8 cellular contexts compared by ENCODE assay signal in genomic region chr12:106774808-106775524, GRCh38. TPM values are rescaled to one million over a fixed set of nuclear protein-coding genes. Genes with fewer than 3 reads are reported as not detected.
DNase-seq lines count a peak whose midpoint lies in the region; ATAC-seq and TF ChIP-seq lines count a peak whose summit lies in the region.

No MANE protein-coding gene starts in this region.

- peaks cover 49% of the 10 kb centered on the region for H3K79me2 ChIP-seq in hepatocyte

- no peaks in the 10 kb centered on the region for H3K36me3 ChIP-seq in hepatocyte (replicated peaks; ENCODE audit: insufficient read depth, low read depth)

- 9% methylated on average over 20 of the region's 29 CpGs for WGBS in hepatocyte (ENCODE audit: low lambda C conversion rate, missing lambda C conversion rate)

- peak; percentile 12 for ATAC-seq in HG03280 (IDR thresholded peaks at IDR 0.05; ENCODE audit: unreplicated experiment)
- ATAC-seq in HG03139 (IDR thresholded peaks at IDR 0.05; ENCODE audit: unreplicated experiment), result no peak

- no peaks in the 10 kb centered on the region for H4K20me1 ChIP-seq in hepatocyte (ENCODE audit: insufficient read depth, poor library complexity, severe bottlenecking)

- H3K4me2 ChIP-seq in hepatocyte, result peak overlapping the region; percentile 83

- peak overlapping the region; percentile 62 for H3K4me3 ChIP-seq in hepatocyte

- no peaks in the 10 kb centered on the region for H3K9me2 ChIP-seq in hepatocyte (replicated peaks; ENCODE audit: insufficient read depth)

- peak overlapping the region; percentile 97 for H3K27ac ChIP-seq in hepatocyte

- H3K4me3 Mint-ChIP-seq in activated T-cell treated with anti-CD3 and anti-CD28 coated beads, Interleukin-2, amount 50 U/mL, for 24 hours, result peak overlapping the region; percentile 89
- peak overlapping the region; percentile 100 for H3K4me3 Mint-ChIP-seq in activated T-helper 1 cell treated with anti-CD3 and anti-CD28 coated beads, Interleukin-12 subunit alpha, Interleukin-12 subunit beta, Interleukin-2, Interleukin-4 antibody, amounts not matched to agents 30 ng/mL and 10 ng/mL and 1 ng/mL, durations not matched to agents 14 hours and 24 hours and 36 hours

- no peak for TF ChIP-seq CTCF in hepatocyte (IDR thresholded peaks at IDR 0.05; ENCODE audit: poor library complexity)

- no peaks in the 10 kb centered on the region for H3K27me3 Mint-ChIP-seq in activated T-cell treated with anti-CD3 and anti-CD28 coated beads, Interleukin-2, amount 50 U/mL, for 24 hours
- no peaks in the 10 kb centered on the region for H3K27me3 Mint-ChIP-seq in activated T-helper 1 cell treated with anti-CD3 and anti-CD28 coated beads, Interleukin-12 subunit alpha, Interleukin-12 subunit beta, Interleukin-2, Interleukin-4 antibody, amounts not matched to agents 30 ng/mL and 10 ng/mL and 1 ng/mL, durations not matched to agents 14 hours and 24 hours and 36 hours (ENCODE audit: insufficient read depth)

- no peaks in the 10 kb centered on the region for H3K9me3 Mint-ChIP-seq in activated T-cell treated with anti-CD3 and anti-CD28 coated beads, Interleukin-2, amount 50 U/mL, for 24 hours
- H3K9me3 Mint-ChIP-seq in activated T-helper 1 cell treated with anti-CD3 and anti-CD28 coated beads, Interleukin-12 subunit alpha, Interleukin-12 subunit beta, Interleukin-2, Interleukin-4 antibody, amounts not matched to agents 30 ng/mL and 10 ng/mL and 1 ng/mL, durations not matched to agents 14 hours and 24 hours and 36 hours, result no peaks in the 10 kb centered on the region

- peak overlapping the region; percentile 99 for H3K27ac Mint-ChIP-seq in activated T-cell treated with anti-CD3 and anti-CD28 coated beads, Interleukin-2, amount 50 U/mL, for 24 hours
- peak overlapping the region; percentile 98 for H3K27ac Mint-ChIP-seq in activated T-helper 1 cell treated with anti-CD3 and anti-CD28 coated beads, Interleukin-12 subunit alpha, Interleukin-12 subunit beta, Interleukin-2, Interleukin-4 antibody, amounts not matched to agents 30 ng/mL and 10 ng/mL and 1 ng/mL, durations not matched to agents 14 hours and 24 hours and 36 hours

- H3K4me1 ChIP-seq in hepatocyte (ENCODE audit: insufficient read depth), result no peaks in the 10 kb centered on the region

- H3K36me3 Mint-ChIP-seq in activated T-cell treated with anti-CD3 and anti-CD28 coated beads, Interleukin-2, amount 50 U/mL, for 24 hours (ENCODE audit: low read depth), result peaks cover 32% of the 10 kb centered on the region
- H3K36me3 Mint-ChIP-seq in activated T-helper 1 cell treated with anti-CD3 and anti-CD28 coated beads, Interleukin-12 subunit alpha, Interleukin-12 subunit beta, Interleukin-2, Interleukin-4 antibody, amounts not matched to agents 30 ng/mL and 10 ng/mL and 1 ng/mL, durations not matched to agents 14 hours and 24 hours and 36 hours (ENCODE audit: low read depth), result peaks cover 11% of the 10 kb centered on the region

- peak; percentile 63 for DNase-seq in activated T-cell treated with anti-CD3 and anti-CD28 coated beads, Interleukin-2, amount 50 U/mL, for 24 hours
- DNase-seq in activated T-cell treated with anti-CD3 and anti-CD28 coated beads for 4 hours, result no peak
- peak; percentile 12 for DNase-seq in activated T-helper 1 cell treated with anti-CD3 and anti-CD28 coated beads, Interleukin-12 subunit alpha, Interleukin-12 subunit beta, Interleukin-2, Interleukin-4 antibody, amounts not matched to agents 30 ng/mL and 10 ng/mL and 1 ng/mL, durations not matched to agents 14 hours and 24 hours and 36 hours (ENCODE audit: low spot score)
- DNase-seq in hepatocyte (ENCODE audit: low spot score), result peak; percentile 12
- DNase-seq in stimulated activated CD8-positive, alpha-beta memory T cell treated with anti-CD3 and anti-CD28 coated beads, Interleukin-4, amount 100 ng/mL, for 48 hours, result peak; percentile 47
- no peak for DNase-seq in NCI-H524 treated with DMSO at 0.1 percent for 48 hours (lab: John Stamatoyannopoulos, UW)

- peaks cover 44% of the 10 kb centered on the region for H3K4me1 Mint-ChIP-seq in activated T-cell treated with anti-CD3 and anti-CD28 coated beads, Interleukin-2, amount 50 U/mL, for 24 hours (ENCODE audit: low read depth)
- peaks cover 37% of the 10 kb centered on the region for H3K4me1 Mint-ChIP-seq in activated T-helper 1 cell treated with anti-CD3 and anti-CD28 coated beads, Interleukin-12 subunit alpha, Interleukin-12 subunit beta, Interleukin-2, Interleukin-4 antibody, amounts not matched to agents 30 ng/mL and 10 ng/mL and 1 ng/mL, durations not matched to agents 14 hours and 24 hours and 36 hours (ENCODE audit: low read depth)

- no peaks in the 10 kb centered on the region for H3K9me3 ChIP-seq in hepatocyte (ENCODE audit: low read depth)

- peak overlapping the region; percentile 31 for H2AFZ ChIP-seq in hepatocyte

- intact Hi-C loops in activated T-helper 1 cell treated with anti-CD3 and anti-CD28 coated beads, Interleukin-12 subunit alpha, Interleukin-12 subunit beta, Interleukin-2, Interleukin-4 antibody, amounts not matched to agents 30 ng/mL and 10 ng/mL and 1 ng/mL, durations not matched to agents 14 hours and 24 hours and 36 hours (cut with micrococcal nuclease), result loop anchor here (1.0 to 10.0 kb wide), 10 partner anchors 27 to 912 kb away; partner anchors contain the start of genes CRY1, POLR3B, PWP1 and TCP11L2

- no peaks in the 10 kb centered on the region for H3K27me3 ChIP-seq in hepatocyte

RNA-seq across cellular contexts. Expression of gene RIC8B, which starts 0.5 kb away (rescaled TPM):
- 11.4 and 12.3 TPM in 2 replicates for total RNA-seq in activated T-helper 1 cell treated with anti-CD3 and anti-CD28 coated beads, Interleukin-12 subunit alpha, Interleukin-12 subunit beta, Interleukin-2, Interleukin-4 antibody, amounts not matched to agents 30 ng/mL and 10 ng/mL and 1 ng/mL, durations not matched to agents 14 hours and 24 hours and 36 hours
- 10.6 and 13.3 TPM in 2 replicates for total RNA-seq in hepatocyte
- polyA plus RNA-seq in hepatocyte, result 5.4 and 8.8 TPM in 2 replicates

Comparison
In these comparisons a context has a peak if more than half of its experiments do, and no peak if none do; other contexts are left out.
1. DNase-seq: peak in activated T-cell treated with anti-CD3 and anti-CD28 coated beads, Interleukin-2, amount 50 U/mL, for 24 hours (single experiment), activated T-helper 1 cell treated with anti-CD3 and anti-CD28 coated beads, Interleukin-12 subunit alpha, Interleukin-12 subunit beta, Interleukin-2, Interleukin-4 antibody, amounts not matched to agents 30 ng/mL and 10 ng/mL and 1 ng/mL, durations not matched to agents 14 hours and 24 hours and 36 hours (single experiment), hepatocyte (single experiment) and stimulated activated CD8-positive, alpha-beta memory T cell treated with anti-CD3 and anti-CD28 coated beads, Interleukin-4, amount 100 ng/mL, for 48 hours (single experiment); none in activated T-cell treated with anti-CD3 and anti-CD28 coated beads for 4 hours (single experiment) and NCI-H524 treated with DMSO at 0.1 percent for 48 hours (single experiment).